1 cellular context compared by ENCODE assay signal in genomic region chr6:26121141-26122004, GRCh38.
TF ChIP-seq lines count a peak whose summit lies in the region.

No MANE protein-coding gene starts in this region.

TF ChIP-seq in K562, 482 proteins besides CTCF, POLR2A, EP300 and RAD21 (continued from another document):
- TF ChIP-seq MNT (conservative IDR thresholded peaks at IDR 0.05) (peak in 1 of 2 experiments; percentile 44; a peak in 2 of 4 replicates), NBN (IDR thresholded peaks at IDR 0.05; ENCODE audit: low read depth) (peak; percentile 1; the same call in 1 of the 2 replicates), HDAC8 (tag; IDR thresholded peaks at IDR 0.05) (no peak), ELF2 (CRISPR knock-in tag; IDR thresholded peaks at IDR 0.05) (no peak), TAF9B (IDR thresholded peaks at IDR 0.05; ENCODE audit: partially characterized antibody) (peak; percentile 38), CXXC5 (CRISPR knock-in tag; IDR thresholded peaks at IDR 0.05) (0 out of 2 replicates have a peak, but pooled peaks have one; percentile 43), ADNP (tag; IDR thresholded peaks at IDR 0.05) (peak; percentile 60; the same call in 1 of the 2 replicates), DMBX1 (CRISPR knock-in tag; IDR thresholded peaks at IDR 0.05; ENCODE audit: borderline replicate concordance) (0 out of 2 replicates have a peak, but pooled peaks have one; percentile 51), TBL1XR1 (IDR thresholded peaks at IDR 0.05; ENCODE audit: low read length in 2 of 2) (peak in 1 of 2 experiments; percentile 22; a peak in 1 of 4 replicates), EGR1 (conservative IDR thresholded peaks at IDR 0.05) (no peak), ZNF740 (CRISPR knock-in tag; IDR thresholded peaks at IDR 0.05) (no peak), ZNF740 (tag; IDR thresholded peaks at IDR 0.05) (no peak), POLR3A (IDR thresholded peaks at IDR 0.05; ENCODE audit: borderline replicate concordance, extremely low read depth, insufficient read depth, insufficient read length) (peak; percentile 15), BCOR (IDR thresholded peaks at IDR 0.05) (peak; percentile 64), CBFA2T3 (IDR thresholded peaks at IDR 0.05) (no peak), NR2C1 (IDR thresholded peaks at IDR 0.05) (0 out of 2 replicates have a peak, but pooled peaks have one; percentile 9), NR2C1 (tag; IDR thresholded peaks at IDR 0.05) (no peak; the same call in 1 of the 2 replicates), SNIP1 (IDR thresholded peaks at IDR 0.05; ENCODE audit: low read depth) (0 out of 2 replicates have a peak, but pooled peaks have one; percentile 16), PHF8 (IDR thresholded peaks at IDR 0.05; ENCODE audit: borderline replicate concordance, low read length) (0 out of 2 replicates have a peak, but pooled peaks have one; percentile 20), ZNF384 (IDR thresholded peaks at IDR 0.05; ENCODE audit: low read depth, low read length) (peak; percentile 84), TBP (optimal IDR thresholded peaks at IDR 0.05; ENCODE audit: low read depth, low read length) (no peak), KLF16 (IDR thresholded peaks at IDR 0.05) (no peak), POLR2B (IDR thresholded peaks at IDR 0.05; ENCODE audit: low read depth, partially characterized antibody) (peak; percentile 9), TOE1 (IDR thresholded peaks at IDR 0.05; ENCODE audit: borderline replicate concordance) (peak; percentile 44; the same call in 1 of the 2 replicates), TOE1 (CRISPR knock-in tag; IDR thresholded peaks at IDR 0.05; ENCODE audit: borderline replicate concordance, low read depth) (no peak), FOXM1 (IDR thresholded peaks at IDR 0.05; ENCODE audit: low read depth) (no peak), FOXM1 (CRISPR knock-in tag; IDR thresholded peaks at IDR 0.05; ENCODE audit: low read depth) (no peak), E2F5 (CRISPR knock-in tag; IDR thresholded peaks at IDR 0.05) (no peak), PHB (CRISPR knock-in tag; IDR thresholded peaks at IDR 0.05) (no peak), NFRKB (IDR thresholded peaks at IDR 0.05; ENCODE audit: low read depth) (peak; percentile 21), PRPF4 (IDR thresholded peaks at IDR 0.05; ENCODE audit: insufficient read depth, low read depth, low read length, poor library complexity, severe bottlenecking) (peak; percentile 43), TAL1 (IDR thresholded peaks at IDR 0.05) (0 out of 2 replicates have a peak, but pooled peaks have one; percentile 12), PHB2 (IDR thresholded peaks at IDR 0.05; ENCODE audit: low read depth) (peak; percentile 5; the same call in 1 of the 2 replicates), CGGBP1 (CRISPR knock-in tag; IDR thresholded peaks at IDR 0.05) (0 out of 2 replicates have a peak, but pooled peaks have one; percentile 39), SP1 (CRISPR knock-in tag; IDR thresholded peaks at IDR 0.05) (peak; percentile 48; the same call in 1 of the 2 replicates), THRA (IDR thresholded peaks at IDR 0.05) (no peak), PCBP1 (IDR thresholded peaks at IDR 0.05; ENCODE audit: low read depth, low read length, poor library complexity, severe bottlenecking) (no peak), BCLAF1 (IDR thresholded peaks at IDR 0.05; ENCODE audit: borderline replicate concordance in 1 of 2, control insufficient read depth in 1 of 2, low read depth in 2 of 2, low read length in 1 of 2) (peak in 1 of 2 experiments; percentile 21; a peak in 1 of 4 replicates), NRF1 (conservative IDR thresholded peaks at IDR 0.05 in 1 of 2, IDR thresholded peaks at IDR 0.05 in 1 of 2) (peak; percentile 59 to 62), ZFX (CRISPR knock-in tag; IDR thresholded peaks at IDR 0.05) (peak; percentile 69), ZBED1 (IDR thresholded peaks at IDR 0.05) (0 out of 2 replicates have a peak, but pooled peaks have one; percentile 7), GTF2E2 (tag; IDR thresholded peaks at IDR 0.05) (peak; percentile 85; the same call in 1 of the 2 replicates), HMBOX1 (IDR thresholded peaks at IDR 0.05) (peak; percentile 86)
